24 cellular contexts compared by ENCODE assay signal in the genomic region with DNA sequence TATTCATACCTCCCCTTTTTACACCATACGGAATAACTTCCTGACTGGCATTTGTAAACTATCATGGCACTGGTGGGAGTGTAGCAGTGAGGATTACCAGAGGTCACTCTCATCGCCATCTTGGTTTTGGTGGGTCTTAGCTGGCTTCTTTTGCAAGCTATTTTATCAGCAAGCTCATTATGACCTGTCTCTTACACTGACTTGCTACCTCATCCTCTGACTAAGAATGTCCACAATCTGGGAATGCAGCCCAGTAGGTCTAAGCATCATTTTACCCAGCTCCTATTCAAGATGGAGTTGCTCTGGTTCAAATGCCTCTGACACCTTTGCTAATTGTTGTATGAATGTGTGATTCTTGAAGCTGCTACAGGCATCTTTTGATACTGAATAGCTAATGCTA.
"Had no signal": no experiment of that assay in that cellular context is flagged by ENCODE, and none has a peak within 500 bp of the region (broad histone marks: within the 10 kb centered on the region; RNA-seq: fewer than 3 reads in every experiment).

No MANE protein-coding gene starts in this region.

- H3K27me3 ChIP-seq: body of pancreas had no signal

- FAIRE-seq: RCC 7860, TTC549 had no signal

- H3K27ac ChIP-seq: body of pancreas, VCaP had no signal

- H3K4me3 ChIP-seq: body of pancreas had no signal

- DNase-seq: activated CD4-positive, alpha-beta memory T cell treated with anti-CD3 and anti-CD28 coated beads for 36 hours; activated CD4-positive, alpha-beta T cell treated with anti-CD3 and anti-CD28 coated beads, Interleukin-2, amount 10 ng/mL, durations not matched to agents 7 days and 5 days; activated CD4-positive, CD25-positive, alpha-beta regulatory T cell; activated CD8-positive, alpha-beta memory T cell treated with anti-CD3 and anti-CD28 coated beads for 24 hours; activated gamma-delta T cell; activated naive CD4-positive, alpha-beta T cell treated with anti-CD3 and anti-CD28 coated beads for 36 hours; activated naive CD8-positive, alpha-beta T cell treated with anti-CD3 and anti-CD28 coated beads for 36 hours; activated T-cell treated with anti-CD3 and anti-CD28 coated beads, Interleukin-2, amount 50 U/mL, for 4 hours; body of pancreas; Kasumi-1; KBM-7; NCI-H1092; NCI-H1417; NCI-H1694; NCI-H2029; NCI-H2107; NCI-H524; SHP77 treated with DMSO at 0.1 percent for 48 hours; T-cell; T-helper 2 cell; T1000 had no signal

- ATAC-seq: activated T-cell treated with anti-CD3 and anti-CD28 coated beads, Interleukin-2, amount 50 U/mL, for 4 hours; body of pancreas; T-cell had no signal

- H3K4me1 ChIP-seq: body of pancreas had no signal

- H3K9me3 ChIP-seq: body of pancreas had no signal
